1 cellular context compared by ENCODE assay signal in the genomic region with DNA sequence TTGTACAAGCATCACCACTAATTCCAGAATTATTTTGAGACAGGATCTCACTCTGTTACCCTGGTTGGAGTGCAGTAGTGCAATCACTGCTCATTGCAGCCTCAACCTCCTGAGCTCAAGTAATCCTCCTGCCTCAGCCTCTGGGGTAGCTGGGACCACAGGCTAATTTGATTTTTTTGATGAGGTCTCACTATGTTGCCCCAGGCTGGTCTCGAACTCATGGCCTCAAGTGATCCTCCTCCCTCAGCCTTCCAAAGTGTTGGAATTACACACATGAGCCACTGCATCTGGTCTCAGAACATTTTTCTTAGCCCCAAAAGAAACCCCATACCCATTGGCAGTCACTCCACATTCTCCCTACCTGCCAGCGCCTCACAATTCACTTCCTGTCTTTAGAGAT.
TF ChIP-seq lines count a peak whose summit lies in the region.

No MANE protein-coding gene starts in this region.

TF ChIP-seq in HepG2, 621 proteins besides CTCF, POLR2A, EP300 and RAD21:
- TF ChIP-seq POLR2G (IDR thresholded peaks at IDR 0.05; ENCODE audit: low read depth, low read length) (0 out of 2 replicates have a peak, but pooled peaks have one; percentile 8), ZNF274 (CRISPR knock-in tag; IDR thresholded peaks at IDR 0.05) (no peak)
- TF ChIP-seq, protein P1, sequence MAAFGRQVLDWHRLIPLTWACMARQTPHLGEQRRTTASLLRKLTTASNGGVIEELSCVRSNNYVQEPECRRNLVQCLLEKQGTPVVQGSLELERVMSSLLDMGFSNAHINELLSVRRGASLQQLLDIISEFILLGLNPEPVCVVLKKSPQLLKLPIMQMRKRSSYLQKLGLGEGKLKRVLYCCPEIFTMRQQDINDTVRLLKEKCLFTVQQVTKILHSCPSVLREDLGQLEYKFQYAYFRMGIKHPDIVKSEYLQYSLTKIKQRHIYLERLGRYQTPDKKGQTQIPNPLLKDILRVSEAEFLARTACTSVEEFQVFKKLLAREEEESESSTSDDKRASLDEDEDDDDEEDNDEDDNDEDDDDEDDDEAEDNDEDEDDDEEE (CRISPR knock-in tag; IDR thresholded peaks at IDR 0.05) = no peak
